ENCODE assay signal across 15 cellular contexts in genomic region chr10:126930506-126931458, GRCh38. TPM values are rescaled to one million over a fixed set of nuclear protein-coding genes. Genes with fewer than 3 reads are reported as not detected.
A peak's percentile ranks its signal among the peaks of the same experiment; 100 is the strongest.
DNase-seq lines count a peak whose midpoint lies in the region; ATAC-seq and TF ChIP-seq lines count a peak whose summit lies in the region.
"Had no signal": no experiment of that assay in that cellular context is flagged by ENCODE, and none has a peak within 500 bp of the region (broad histone marks: within the 10 kb centered on the region; RNA-seq: fewer than 3 reads in every experiment).

No MANE protein-coding gene starts in this region.

- H3K9me3 ChIP-seq in tibial artery = no peaks in the 10 kb centered on the region

- in situ Hi-C loops in astrocyte of the cerebellum (cut with HindIII; ENCODE audit: low sequenced_read_pairs) = no loop called here

- peak overlapping the region in 2 of 3 experiments; percentile 71 to 81 for H3K4me3 Mint-ChIP-seq in nephron
- H3K4me3 Mint-ChIP-seq: activated CD4-positive, alpha-beta memory T cell treated with anti-CD3 and anti-CD28 coated beads for 36 hours; naive thymus-derived CD8-positive, alpha-beta T cell; stimulated activated effector memory CD8-positive, alpha-beta T cell treated with anti-CD3 and anti-CD28 coated beads, Interleukin-12 subunit alpha, Interleukin-12 subunit beta, amount 100 ng/mL, for 72 hours had no signal

- ATAC-seq in foreskin keratinocyte (peak; percentile 37), GM19035 (IDR thresholded peaks at IDR 0.05; ENCODE audit: unreplicated experiment) (no peak), HG02840 (IDR thresholded peaks at IDR 0.05; ENCODE audit: low FRiP score, unreplicated experiment) (no peak)
- ATAC-seq: naive thymus-derived CD8-positive, alpha-beta T cell; stimulated activated effector memory CD8-positive, alpha-beta T cell treated with anti-CD3 and anti-CD28 coated beads, Interleukin-12 subunit alpha, Interleukin-12 subunit beta, amount 100 ng/mL, for 72 hours had no signal

- peaks cover 0 to 14% (median 4%) of the 10 kb centered on the region in 3 donors for H3K36me3 ChIP-seq in tibial artery

- H3K27me3 ChIP-seq in foreskin keratinocyte (no peaks in the 10 kb centered on the region), tibial artery (no peaks in the 10 kb centered on the region)

- intact Hi-C loops in tibial artery (cut with DNase I; ENCODE audit: low total_unique reads) = no loop called here

- peak overlapping the region; percentile 61 to 95 (median 89) for H3K27ac Mint-ChIP-seq in nephron
- H3K27ac Mint-ChIP-seq: activated CD4-positive, alpha-beta memory T cell treated with anti-CD3 and anti-CD28 coated beads for 36 hours; naive thymus-derived CD8-positive, alpha-beta T cell; stimulated activated effector memory CD8-positive, alpha-beta T cell treated with anti-CD3 and anti-CD28 coated beads, Interleukin-12 subunit alpha, Interleukin-12 subunit beta, amount 100 ng/mL, for 72 hours had no signal

- TF ChIP-seq CTCF in astrocyte of the cerebellum (IDR thresholded peaks at IDR 0.05; ENCODE audit: low read depth, low read length, missing control alignments) (no peak), foreskin keratinocyte (conservative IDR thresholded peaks at IDR 0.05) (no peak), nephron (IDR thresholded peaks at IDR 0.05; ENCODE audit: unreplicated experiment in 3 of 3) (no peak), tibial artery (IDR thresholded peaks at IDR 0.05) (no peak)

- no peak overlapping the region for H3K27ac ChIP-seq in foreskin keratinocyte
- peak overlapping the region; percentile 36 to 41 for H3K27ac ChIP-seq in tibial artery
- H3K27ac ChIP-seq: PC-9 had no signal

- H3K4me1 ChIP-seq in foreskin keratinocyte (peaks cover 7% of the 10 kb centered on the region), tibial artery (peaks cover 0 to 35% (median 16%) of the 10 kb centered on the region in 4 donors)

- H3K4me1 Mint-ChIP-seq in nephron = peaks cover 65% of the 10 kb centered on the region
- H3K4me1 Mint-ChIP-seq: stimulated activated effector memory CD8-positive, alpha-beta T cell treated with anti-CD3 and anti-CD28 coated beads, Interleukin-12 subunit alpha, Interleukin-12 subunit beta, amount 100 ng/mL, for 72 hours had no signal

- H3K9me3 Mint-ChIP-seq in nephron = no peaks in the 10 kb centered on the region
- H3K9me3 Mint-ChIP-seq: activated CD4-positive, alpha-beta memory T cell treated with anti-CD3 and anti-CD28 coated beads for 36 hours; stimulated activated effector memory CD8-positive, alpha-beta T cell treated with anti-CD3 and anti-CD28 coated beads, Interleukin-12 subunit alpha, Interleukin-12 subunit beta, amount 100 ng/mL, for 72 hours had no signal

- DNase-seq in astrocyte of the cerebellum (ENCODE audit: low read depth) (peak; percentile 44), foreskin keratinocyte (no peak), tibial artery (no peak), iPS-NIHi11 (ENCODE audit: low spot score) (no peak)
- DNase-seq: activated CD4-positive, alpha-beta memory T cell treated with anti-CD3 and anti-CD28 coated beads for 36 hours; activated effector memory CD4-positive, alpha-beta T cell treated with Interleukin-2 at 50 U/mL for 16 hours; central memory CD4-positive, alpha-beta T cell; MV-4-11; naive thymus-derived CD8-positive, alpha-beta T cell; NCI-H345; PC-9 had no signal

- peaks cover 41% of the 10 kb centered on the region for H3K36me3 Mint-ChIP-seq in nephron (ENCODE audit: low read depth)
- H3K36me3 Mint-ChIP-seq: activated CD4-positive, alpha-beta memory T cell treated with anti-CD3 and anti-CD28 coated beads for 36 hours; naive thymus-derived CD8-positive, alpha-beta T cell; stimulated activated effector memory CD8-positive, alpha-beta T cell treated with anti-CD3 and anti-CD28 coated beads, Interleukin-12 subunit alpha, Interleukin-12 subunit beta, amount 100 ng/mL, for 72 hours had no signal

- H3K27me3 Mint-ChIP-seq in nephron (ENCODE audit: low read depth) = no peaks in the 10 kb centered on the region
- H3K27me3 Mint-ChIP-seq: activated CD4-positive, alpha-beta memory T cell treated with anti-CD3 and anti-CD28 coated beads for 36 hours had no signal

- H3K4me3 ChIP-seq in astrocyte of the cerebellum (ENCODE audit: low read depth, low read length) (no peak overlapping the region), tibial artery (peak overlapping the region; percentile 39)
- H3K4me3 ChIP-seq: PC-9 had no signal

RNA-seq across cellular contexts. Expression of gene DOCK1, which starts 25.6 kb away (rescaled TPM):
- 48.4 and 56.5 TPM in 2 replicates for total RNA-seq in foreskin keratinocyte
- polyA plus RNA-seq in foreskin keratinocyte = 10.4 and 12.0 TPM in 2 replicates
- total RNA-seq: naive thymus-derived CD8-positive, alpha-beta T cell had no signal
- polyA plus RNA-seq: naive thymus-derived CD8-positive, alpha-beta T cell had no signal
